ENCODE assay signal across 1 cellular context in genomic region chr16:51592013-51592501, GRCh38.
TF ChIP-seq lines count a peak whose summit lies in the region.

No MANE protein-coding gene starts in this region.

TF ChIP-seq in H1, 55 proteins besides CTCF, POLR2A, EP300 and RAD21 (continued from another document):
- TF ChIP-seq CHD7 (IDR thresholded peaks at IDR 0.05; ENCODE audit: insufficient replicate concordance, low read length) (no peak), KDM1A (IDR thresholded peaks at IDR 0.05; ENCODE audit: borderline replicate concordance, low read length) (no peak), E2F6 (IDR thresholded peaks at IDR 0.05) (no peak), ATF2 (IDR thresholded peaks at IDR 0.05; ENCODE audit: low read length) (no peak), SIX5 (IDR thresholded peaks at IDR 0.05; ENCODE audit: low read depth, low read length) (no peak), SP1 (IDR thresholded peaks at IDR 0.05; ENCODE audit: low read depth, low read length) (no peak), SP4 (IDR thresholded peaks at IDR 0.05; ENCODE audit: low read length) (no peak), BCL11A (IDR thresholded peaks at IDR 0.05; ENCODE audit: low read depth in 2 of 2, low read length in 2 of 2) (no peak), MAFK (IDR thresholded peaks at IDR 0.05; ENCODE audit: low read depth, low read length) (no peak), KDM5A (IDR thresholded peaks at IDR 0.05; ENCODE audit: low read length) (no peak)
